Comparison of ENCODE assay signal across 8 cellular contexts in the genomic region with DNA sequence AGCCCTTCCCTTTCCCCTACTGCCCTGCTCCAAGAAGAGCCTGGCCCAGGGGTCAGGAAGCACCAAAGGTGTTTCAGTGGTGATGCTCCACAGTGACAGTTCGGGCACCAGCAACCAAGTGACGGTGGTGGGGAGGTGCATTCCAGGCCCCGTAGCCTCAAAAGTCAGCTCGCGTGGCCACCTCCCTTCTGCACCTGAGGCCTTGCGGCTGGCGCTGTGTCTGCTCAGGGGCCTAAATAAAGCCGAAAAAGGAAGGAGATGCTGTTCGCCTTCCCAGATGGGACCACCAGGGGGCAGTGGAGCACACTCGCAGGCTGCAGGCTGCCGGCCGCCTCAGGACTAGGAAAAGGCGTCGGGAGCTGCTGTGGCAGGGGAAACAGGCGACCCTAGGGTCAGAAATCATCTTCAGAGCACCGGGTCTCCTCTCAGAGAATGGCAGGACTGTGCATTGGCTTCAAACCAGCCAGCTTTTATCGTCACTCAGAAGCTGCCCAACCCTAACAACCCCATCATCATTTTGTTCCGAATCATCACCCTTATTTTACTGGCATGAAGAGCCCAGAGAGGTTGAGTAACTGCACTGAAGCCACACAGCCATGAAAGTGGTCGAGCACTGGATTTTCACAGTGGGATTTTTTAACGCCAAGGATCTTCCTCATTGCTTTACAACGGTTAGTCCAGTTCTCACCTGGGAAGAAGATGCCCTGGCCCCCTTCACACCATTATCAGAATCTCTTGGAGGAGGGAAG.
DNase-seq lines count a peak whose midpoint lies in the region; ATAC-seq and TF ChIP-seq lines count a peak whose summit lies in the region.

No MANE protein-coding gene starts in this region.

- H3K27ac Mint-ChIP-seq in activated T-helper 1 cell treated with anti-CD3 and anti-CD28 coated beads, Interleukin-12 subunit alpha, Interleukin-12 subunit beta, Interleukin-2, Interleukin-4 antibody, amounts not matched to agents 30 ng/mL and 10 ng/mL and 1 ng/mL, durations not matched to agents 14 hours and 24 hours and 36 hours = no peak overlapping the region

- ATAC-seq in GM18511 (IDR thresholded peaks at IDR 0.05; ENCODE audit: unreplicated experiment) (peak; percentile 77), HG03095 (IDR thresholded peaks at IDR 0.05; ENCODE audit: unreplicated experiment) (peak; percentile 87)

- H3K27ac ChIP-seq in spleen = no peak overlapping the region

- H3K4me3 ChIP-seq in AG10803 (ENCODE audit: low read length) = no peak overlapping the region
- no peak overlapping the region for H3K4me3 ChIP-seq in spleen

- no peaks in the 10 kb centered on the region for H3K36me3 Mint-ChIP-seq in activated T-helper 1 cell treated with anti-CD3 and anti-CD28 coated beads, Interleukin-12 subunit alpha, Interleukin-12 subunit beta, Interleukin-2, Interleukin-4 antibody, amounts not matched to agents 30 ng/mL and 10 ng/mL and 1 ng/mL, durations not matched to agents 14 hours and 24 hours and 36 hours (ENCODE audit: low read depth)

- no peaks in the 10 kb centered on the region for H3K4me1 Mint-ChIP-seq in activated T-helper 1 cell treated with anti-CD3 and anti-CD28 coated beads, Interleukin-12 subunit alpha, Interleukin-12 subunit beta, Interleukin-2, Interleukin-4 antibody, amounts not matched to agents 30 ng/mL and 10 ng/mL and 1 ng/mL, durations not matched to agents 14 hours and 24 hours and 36 hours (ENCODE audit: low read depth)

- no peaks in the 10 kb centered on the region for H3K27me3 Mint-ChIP-seq in activated T-helper 1 cell treated with anti-CD3 and anti-CD28 coated beads, Interleukin-12 subunit alpha, Interleukin-12 subunit beta, Interleukin-2, Interleukin-4 antibody, amounts not matched to agents 30 ng/mL and 10 ng/mL and 1 ng/mL, durations not matched to agents 14 hours and 24 hours and 36 hours (ENCODE audit: insufficient read depth)

- WGBS in spleen, 5 donors = 24 to 33% (median 28%) methylated on average over 21 of the region's 21 CpGs

- TF ChIP-seq CTCF in AG10803 (conservative IDR thresholded peaks at IDR 0.05; ENCODE audit: low read length) (peak; percentile 64), spleen (IDR thresholded peaks at IDR 0.05 in 8 of 11, conservative IDR thresholded peaks at IDR 0.05 in 3 of 11) (peak; percentile 14 to 75 (median 59))

- H3K9me3 Mint-ChIP-seq in activated T-helper 1 cell treated with anti-CD3 and anti-CD28 coated beads, Interleukin-12 subunit alpha, Interleukin-12 subunit beta, Interleukin-2, Interleukin-4 antibody, amounts not matched to agents 30 ng/mL and 10 ng/mL and 1 ng/mL, durations not matched to agents 14 hours and 24 hours and 36 hours = no peaks in the 10 kb centered on the region

- H3K4me1 ChIP-seq in spleen = no peaks in the 10 kb centered on the region

- intact Hi-C loops in activated T-helper 1 cell treated with anti-CD3 and anti-CD28 coated beads, Interleukin-12 subunit alpha, Interleukin-12 subunit beta, Interleukin-2, Interleukin-4 antibody, amounts not matched to agents 30 ng/mL and 10 ng/mL and 1 ng/mL, durations not matched to agents 14 hours and 24 hours and 36 hours (cut with micrococcal nuclease) = loop anchor here (5.0 kb wide), 1 partner anchor 1794 kb away; no protein-coding TSS in a partner anchor
- intact Hi-C loops in spleen (cut with DNase I; ENCODE audit: low total_unique reads) = no loop called here

- no peaks in the 10 kb centered on the region for H3K36me3 ChIP-seq in spleen

- H3K4me3 Mint-ChIP-seq in activated T-helper 1 cell treated with anti-CD3 and anti-CD28 coated beads, Interleukin-12 subunit alpha, Interleukin-12 subunit beta, Interleukin-2, Interleukin-4 antibody, amounts not matched to agents 30 ng/mL and 10 ng/mL and 1 ng/mL, durations not matched to agents 14 hours and 24 hours and 36 hours = no peak overlapping the region

- H3K9me3 ChIP-seq in spleen = no peaks in the 10 kb centered on the region

- DNase-seq in AG10803 (ENCODE audit: low read depth) = peak; percentile 19
- peak; percentile 48 for DNase-seq in NCI-H510A (lab: John Stamatoyannopoulos, UW)
- DNase-seq in activated T-helper 1 cell treated with anti-CD3 and anti-CD28 coated beads, Interleukin-12 subunit alpha, Interleukin-12 subunit beta, Interleukin-2, Interleukin-4 antibody, amounts not matched to agents 30 ng/mL and 10 ng/mL and 1 ng/mL, durations not matched to agents 14 hours and 24 hours and 36 hours (ENCODE audit: low spot score) = peak; percentile 13
- DNase-seq in hepatic stellate cell (ENCODE audit: low spot score) = peak; percentile 3
- DNase-seq in spleen = peak; percentile 82
- DNase-seq in NK-92 treated with Interleukin-12 subunit alpha and Interleukin-12 subunit beta, amount 100 ng/mL, for 24 hours (lab: John Stamatoyannopoulos, UW) = no peak

- no peak for TF ChIP-seq POLR2A in spleen (IDR thresholded peaks at IDR 0.05)

- peaks cover 0 to 8% (median 0%) of the 10 kb centered on the region in 7 donors for H3K27me3 ChIP-seq in spleen (replicated peaks in 1 of 7)
